In the genomic region with DNA sequence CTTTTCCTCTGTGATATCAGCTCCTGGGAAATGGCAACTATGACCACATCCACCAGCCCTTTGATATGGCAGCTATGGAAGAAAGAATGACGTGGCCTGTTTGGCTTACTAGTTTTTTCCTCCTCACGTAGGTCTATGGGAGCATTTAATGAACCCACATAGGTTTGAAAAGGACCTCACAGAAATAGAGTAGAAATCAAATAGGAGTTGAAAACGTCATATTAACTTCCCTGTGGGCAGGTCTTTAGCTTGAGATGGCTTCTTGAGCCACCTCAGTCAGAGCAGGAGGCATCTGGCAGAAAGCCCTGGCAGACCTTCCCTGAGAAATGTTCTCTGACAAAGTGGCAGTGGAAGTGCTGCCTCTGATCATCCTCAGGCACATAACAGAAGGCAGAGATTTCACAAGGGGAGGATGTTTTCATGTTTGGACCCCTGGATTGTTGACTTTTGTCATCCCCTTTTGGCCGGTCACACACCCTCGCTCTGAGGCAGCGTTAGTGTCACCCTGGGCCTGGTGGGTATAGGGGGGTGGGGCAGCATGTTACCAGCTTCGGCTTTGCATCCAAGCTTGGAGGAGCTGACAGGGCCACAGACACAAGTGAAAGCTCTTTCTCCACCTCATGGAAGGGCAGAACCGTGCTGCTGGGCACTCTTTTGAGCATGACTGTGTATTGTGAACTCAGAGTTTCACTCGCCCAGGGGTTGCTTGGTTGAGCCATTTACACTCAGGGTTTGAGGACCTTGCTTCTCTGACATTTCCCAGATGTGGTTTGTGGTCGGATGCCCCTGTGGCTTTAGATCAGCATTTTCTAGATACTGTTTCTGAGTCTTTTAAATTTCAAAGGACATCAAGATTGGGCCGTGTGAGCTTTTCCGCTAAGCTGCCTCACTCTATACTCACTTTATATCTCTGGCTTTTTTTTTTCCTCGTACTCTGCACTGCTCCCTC, we compare ENCODE assay signal across 9 cellular contexts.
DNase-seq lines count a peak whose midpoint lies in the region; ATAC-seq and TF ChIP-seq lines count a peak whose summit lies in the region.
"Had no signal": no experiment of that assay in that cellular context is flagged by ENCODE, and none has a peak within 500 bp of the region (broad histone marks: within the 10 kb centered on the region; RNA-seq: fewer than 3 reads in every experiment).

No MANE protein-coding gene starts in this region.

- H3K4me3 ChIP-seq in esophagus muscularis mucosa: no peak overlapping the region
- H3K4me3 ChIP-seq in dorsolateral prefrontal cortex: no peak overlapping the region

- TF ChIP-seq POLR2A in esophagus muscularis mucosa (IDR thresholded peaks at IDR 0.05; ENCODE audit: low read depth): no peak

- WGBS in esophagus muscularis mucosa: 45% methylated on average over 11 of the region's 13 CpGs

- H3K9me3 ChIP-seq in T-helper 17 cell (ENCODE audit: control insufficient read depth, low read length, poor library complexity, severe bottlenecking) (no peaks in the 10 kb centered on the region), esophagus muscularis mucosa (no peaks in the 10 kb centered on the region)

- TF ChIP-seq EP300 in esophagus muscularis mucosa (IDR thresholded peaks at IDR 0.05): no peak

- H3K27me3 Mint-ChIP-seq in T-helper 17 cell: peaks cover 12% of the 10 kb centered on the region

- H3K27ac Mint-ChIP-seq in T-helper 17 cell: no peak overlapping the region
- H3K27ac Mint-ChIP-seq in stimulated activated effector memory CD8-positive, alpha-beta T cell treated with anti-CD3 and anti-CD28 coated beads, Interleukin-12 subunit alpha, Interleukin-12 subunit beta, amount 100 ng/mL, for 72 hours: peak overlapping the region; percentile 55
- H3K27ac Mint-ChIP-seq: memory B cell had no signal

- intact Hi-C loops in esophagus muscularis mucosa (cut with DNase I) (no loop called here), dorsolateral prefrontal cortex (cut with DNase I) (no loop called here)

- CTCF ChIA-PET in GM10248 (lab: Yijun Ruan, JAX): interaction anchor here (1.1 kb wide), 1 partner anchor 8 kb away, joined by 3 read pairs; no protein-coding TSS in a partner anchor

- no peaks in the 10 kb centered on the region for H3K4me1 ChIP-seq in esophagus muscularis mucosa

- no peak for TF ChIP-seq CTCF in esophagus muscularis mucosa (IDR thresholded peaks at IDR 0.05)
- TF ChIP-seq CTCF in GM10248 (IDR thresholded peaks at IDR 0.05; ENCODE audit: control extremely low read depth, extremely low read depth, low read depth, missing control alignments): no peak
- TF ChIP-seq CTCF in dorsolateral prefrontal cortex (IDR thresholded peaks at IDR 0.05 in 54 of 56, conservative IDR thresholded peaks at IDR 0.05 in 2 of 56; ENCODE audit: low read depth in 1 of 56, partially characterized antibody in 56 of 56): no peak

- H3K36me3 Mint-ChIP-seq in T-helper 17 cell (ENCODE audit: low read depth): no peaks in the 10 kb centered on the region
- H3K36me3 Mint-ChIP-seq in stimulated activated effector memory CD8-positive, alpha-beta T cell treated with anti-CD3 and anti-CD28 coated beads, Interleukin-12 subunit alpha, Interleukin-12 subunit beta, amount 100 ng/mL, for 72 hours: no peaks in the 10 kb centered on the region
- H3K36me3 Mint-ChIP-seq: memory B cell had no signal

- DNase-seq in activated CD4-positive, alpha-beta T cell treated with anti-CD3 and anti-CD28 coated beads for 48 hours: peak; percentile 75
- no peak for DNase-seq in activated CD4-positive, alpha-beta T cell treated with anti-CD3 and anti-CD28 coated beads, Interleukin-2, amount 50 U/mL, for 4 hours
- DNase-seq in T-helper 17 cell: no peak
- peak; percentile 85 for DNase-seq in esophagus muscularis mucosa (ENCODE audit: extremely low spot score)
- peak; percentile 3 to 69 for DNase-seq in stimulated activated effector memory CD8-positive, alpha-beta T cell treated with anti-CD3 and anti-CD28 coated beads, Interleukin-12 subunit alpha, Interleukin-12 subunit beta, amount 100 ng/mL, for 72 hours (ENCODE audit: low spot score in 2 of 2)
- no peak for DNase-seq in GM10248 (ENCODE audit: extremely low spot score)
- DNase-seq in hypothalamus (lab: John Stamatoyannopoulos, UW): no peak
- no peak for DNase-seq in dorsolateral prefrontal cortex

- peaks cover 4% of the 10 kb centered on the region for H3K9me3 Mint-ChIP-seq in stimulated activated effector memory CD8-positive, alpha-beta T cell treated with anti-CD3 and anti-CD28 coated beads, Interleukin-12 subunit alpha, Interleukin-12 subunit beta, amount 100 ng/mL, for 72 hours

- peaks cover 20% of the 10 kb centered on the region for H3K4me1 Mint-ChIP-seq in T-helper 17 cell
- H3K4me1 Mint-ChIP-seq in stimulated activated effector memory CD8-positive, alpha-beta T cell treated with anti-CD3 and anti-CD28 coated beads, Interleukin-12 subunit alpha, Interleukin-12 subunit beta, amount 100 ng/mL, for 72 hours: peaks cover 29% of the 10 kb centered on the region
- H3K4me1 Mint-ChIP-seq: memory B cell had no signal

- POLR2A ChIA-PET in GM10248 (lab: Yijun Ruan, JAX): no interaction called here

- H3K27ac ChIP-seq in esophagus muscularis mucosa (replicated peaks in 1 of 4) (no peak overlapping the region), dorsolateral prefrontal cortex (no peak overlapping the region)

- no peaks in the 10 kb centered on the region for H3K36me3 ChIP-seq in esophagus muscularis mucosa

- peak overlapping the region; percentile 61 for H3K4me3 Mint-ChIP-seq in T-helper 17 cell
- H3K4me3 Mint-ChIP-seq in stimulated activated effector memory CD8-positive, alpha-beta T cell treated with anti-CD3 and anti-CD28 coated beads, Interleukin-12 subunit alpha, Interleukin-12 subunit beta, amount 100 ng/mL, for 72 hours: peak overlapping the region; percentile 42
- H3K4me3 Mint-ChIP-seq: memory B cell had no signal

- H3K27me3 ChIP-seq in esophagus muscularis mucosa: peaks cover 0 to 4% (median 0%) of the 10 kb centered on the region in 4 donors
- no peaks in the 10 kb centered on the region for H3K27me3 ChIP-seq in dorsolateral prefrontal cortex

- ATAC-seq in T-helper 17 cell: peak; percentile 64
- peak; percentile 82 for ATAC-seq in stimulated activated effector memory CD8-positive, alpha-beta T cell treated with anti-CD3 and anti-CD28 coated beads, Interleukin-12 subunit alpha, Interleukin-12 subunit beta, amount 100 ng/mL, for 72 hours

Comparison
In these comparisons a context has a peak if more than half of its experiments do, and no peak if none do; other contexts are left out.
1. DNase-seq: peak in activated CD4-positive, alpha-beta T cell treated with anti-CD3 and anti-CD28 coated beads for 48 hours (single experiment), esophagus muscularis mucosa (single experiment) and stimulated activated effector memory CD8-positive, alpha-beta T cell treated with anti-CD3 and anti-CD28 coated beads, Interleukin-12 subunit alpha, Interleukin-12 subunit beta, amount 100 ng/mL, for 72 hours (2 of 2); none in activated CD4-positive, alpha-beta T cell treated with anti-CD3 and anti-CD28 coated beads, Interleukin-2, amount 50 U/mL, for 4 hours (0 of 2), T-helper 17 cell (0 of 3), GM10248 (single experiment), hypothalamus (0 of 51) and dorsolateral prefrontal cortex (0 of 10).